In genomic region chr2:120230515-120231471, GRCh38 we compare ENCODE assay signal across 1 cellular context.
TF ChIP-seq lines count a peak whose summit lies in the region.

No MANE protein-coding gene starts in this region.

TF ChIP-seq in HepG2, 621 proteins besides CTCF, POLR2A, EP300 and RAD21 (continued from another document and continues in another):
- no peak for TF ChIP-seq ZHX2 (IDR thresholded peaks at IDR 0.05; ENCODE audit: low read depth)
- no peak for TF ChIP-seq ZHX2 (CRISPR knock-in tag; IDR thresholded peaks at IDR 0.05; ENCODE audit: borderline replicate concordance)
- no peak for TF ChIP-seq MAZ (IDR thresholded peaks at IDR 0.05; ENCODE audit: borderline replicate concordance, low read depth, low read length)
- TF ChIP-seq MAZ (CRISPR knock-in tag; IDR thresholded peaks at IDR 0.05; ENCODE audit: low read depth), result no peak
- no peak for TF ChIP-seq NONO (IDR thresholded peaks at IDR 0.05)
- TF ChIP-seq NONO (CRISPR knock-in tag; conservative IDR thresholded peaks at IDR 0.05), result no peak
- no peak for TF ChIP-seq ZBTB40 (IDR thresholded peaks at IDR 0.05)
- 0 out of 2 replicates have a peak, but pooled peaks have one; percentile 22 for TF ChIP-seq ZBTB40 (CRISPR knock-in tag; IDR thresholded peaks at IDR 0.05)
- no peak for TF ChIP-seq RFXAP (CRISPR knock-in tag; IDR thresholded peaks at IDR 0.05; ENCODE audit: borderline replicate concordance)
- no peak for TF ChIP-seq HNRNPLL (IDR thresholded peaks at IDR 0.05; ENCODE audit: low read depth, low read length, poor library complexity, severe bottlenecking)
- no peak for TF ChIP-seq ZNF362 (CRISPR knock-in tag; IDR thresholded peaks at IDR 0.05; ENCODE audit: borderline replicate concordance)
- TF ChIP-seq ZNF713 (CRISPR knock-in tag; IDR thresholded peaks at IDR 0.05), result no peak
- TF ChIP-seq CREB1 (IDR thresholded peaks at IDR 0.05), result no peak
- no peak for TF ChIP-seq CREB1 (CRISPR knock-in tag; IDR thresholded peaks at IDR 0.05)
- TF ChIP-seq HINFP (CRISPR knock-in tag; IDR thresholded peaks at IDR 0.05; ENCODE audit: low read depth), result no peak
- TF ChIP-seq ZNF354B (CRISPR knock-in tag; IDR thresholded peaks at IDR 0.05), result no peak
- 0 out of 2 replicates have a peak, but pooled peaks have one; percentile 28 for TF ChIP-seq ZNF317 (CRISPR knock-in tag; IDR thresholded peaks at IDR 0.05)
- no peak for TF ChIP-seq IRF9 (CRISPR knock-in tag; IDR thresholded peaks at IDR 0.05; ENCODE audit: borderline replicate concordance)
- 0 out of 2 replicates have a peak, but pooled peaks have one; percentile 19 for TF ChIP-seq ATF7-NPFF (CRISPR knock-in tag; IDR thresholded peaks at IDR 0.05; ENCODE audit: low read depth)
- no peak for TF ChIP-seq POGK (CRISPR knock-in tag; conservative IDR thresholded peaks at IDR 0.05)
- TF ChIP-seq KLF9 (CRISPR knock-in tag; IDR thresholded peaks at IDR 0.05; ENCODE audit: low read depth), result no peak
- TF ChIP-seq IRF2 (CRISPR knock-in tag; IDR thresholded peaks at IDR 0.05), result no peak
- no peak for TF ChIP-seq ZNF235 (CRISPR knock-in tag; IDR thresholded peaks at IDR 0.05; ENCODE audit: borderline replicate concordance)
- TF ChIP-seq MXD1 (CRISPR knock-in tag; IDR thresholded peaks at IDR 0.05), result 0 out of 2 replicates have a peak, but pooled peaks have one; percentile 48
- TF ChIP-seq HOXA5 (CRISPR knock-in tag; IDR thresholded peaks at IDR 0.05), result no peak
- TF ChIP-seq GPBP1L1 (CRISPR knock-in tag; IDR thresholded peaks at IDR 0.05), result no peak
- no peak for TF ChIP-seq FOSL2 (CRISPR knock-in tag; IDR thresholded peaks at IDR 0.05)
- TF ChIP-seq ZNF503 (CRISPR knock-in tag; IDR thresholded peaks at IDR 0.05), result no peak
- TF ChIP-seq THYN1 (CRISPR knock-in tag; IDR thresholded peaks at IDR 0.05; ENCODE audit: borderline replicate concordance, low read depth), result no peak
- TF ChIP-seq ZNF589 (CRISPR knock-in tag; conservative IDR thresholded peaks at IDR 0.05), result no peak
- no peak for TF ChIP-seq ZNF792 (CRISPR knock-in tag; IDR thresholded peaks at IDR 0.05)
- no peak for TF ChIP-seq ZFP36 (IDR thresholded peaks at IDR 0.05; ENCODE audit: borderline replicate concordance, low read depth, low read length, partially characterized antibody)
